Comparison of ENCODE assay signal across 8 cellular contexts in the genomic region with DNA sequence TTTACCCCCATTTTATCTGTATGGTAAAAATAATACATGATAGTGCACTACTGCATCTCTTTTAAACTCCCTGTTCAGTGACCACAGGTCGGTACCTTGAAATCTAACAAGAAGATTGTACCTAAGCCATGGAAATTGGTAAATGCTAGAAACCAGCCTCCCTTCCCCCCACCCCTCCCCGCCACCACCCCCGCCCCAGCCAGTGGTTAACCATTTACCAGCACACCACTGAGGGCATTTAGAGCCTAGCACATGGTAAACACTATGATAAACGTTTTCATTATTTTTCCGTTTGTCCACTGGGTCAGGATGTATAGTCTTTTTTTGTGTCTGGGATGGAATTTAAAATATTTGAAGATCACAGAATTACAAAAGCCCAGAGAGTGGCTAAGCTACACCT. TPM values are rescaled to one million over a fixed set of nuclear protein-coding genes. Genes with fewer than 3 reads are reported as not detected.
A peak's percentile ranks its signal among the peaks of the same experiment; 100 is the strongest.
DNase-seq lines count a peak whose midpoint lies in the region; ATAC-seq and TF ChIP-seq lines count a peak whose summit lies in the region.

No MANE protein-coding gene starts in this region.

- TF ChIP-seq CTCF in GM12875 (IDR thresholded peaks at IDR 0.05; ENCODE audit: borderline replicate concordance, insufficient read depth, low read depth, low read length) (no peak), esophagus muscularis mucosa (IDR thresholded peaks at IDR 0.05) (no peak), retinal pigment epithelial cell (conservative IDR thresholded peaks at IDR 0.05; ENCODE audit: low read depth, low read length) (no peak)

- WGBS in esophagus muscularis mucosa = 28% methylated on average over 5 of the region's 5 CpGs

- TF ChIP-seq POLR2A in esophagus muscularis mucosa (IDR thresholded peaks at IDR 0.05; ENCODE audit: low read depth) = no peak

- H3K9me3 ChIP-seq in esophagus muscularis mucosa = no peaks in the 10 kb centered on the region

- H3K27me3 ChIP-seq in esophagus muscularis mucosa = no peaks in the 10 kb centered on the region

- H3K27ac ChIP-seq in esophagus muscularis mucosa (replicated peaks in 1 of 4) = peak overlapping the region; percentile 80 to 86 (median 86)

- intact Hi-C loops in esophagus muscularis mucosa (cut with DNase I) = no loop called here

- no peak for TF ChIP-seq EP300 in esophagus muscularis mucosa (IDR thresholded peaks at IDR 0.05)

- peaks cover 0 to 8% (median 5%) of the 10 kb centered on the region in 4 donors for H3K36me3 ChIP-seq in esophagus muscularis mucosa

- H3K4me1 ChIP-seq in esophagus muscularis mucosa = peaks cover 5 to 19% (median 13%) of the 10 kb centered on the region in 4 donors

- ATAC-seq in GM18868 (IDR thresholded peaks at IDR 0.05; ENCODE audit: unreplicated experiment) = no peak
- ATAC-seq in HG02798 (IDR thresholded peaks at IDR 0.05; ENCODE audit: poor library complexity, unreplicated experiment) = no peak

- peak; percentile 27 for DNase-seq in RKO (ENCODE audit: low spot score)
- DNase-seq in esophagus muscularis mucosa (ENCODE audit: extremely low spot score) = no peak
- DNase-seq in retinal pigment epithelial cell (ENCODE audit: low read depth) = no peak
- no peak for DNase-seq in GF-D8 (lab: John Stamatoyannopoulos, UW)
- DNase-seq in NCI-H2029 (lab: John Stamatoyannopoulos, UW) = no peak

- H3K4me3 ChIP-seq in GM12875 (ENCODE audit: low read depth, low read length) (peak overlapping the region; percentile 74), esophagus muscularis mucosa (peak overlapping the region; percentile 66 to 82 (median 69)), retinal pigment epithelial cell (ENCODE audit: low read length) (peak overlapping the region; percentile 86)

RNA-seq across cellular contexts. Expression of gene FTSJ1, which starts 0.7 kb away (rescaled TPM):
- 10 to 100 TPM; 38.5 to 47.3 (median 43.9) TPM for total RNA-seq in esophagus muscularis mucosa

RNA-seq across cellular contexts. Expression of gene SLC38A5, which starts 5.2 kb away (rescaled TPM):
- total RNA-seq in esophagus muscularis mucosa = 1 to 10 TPM; 2.5 to 7.9 (median 7.4) TPM

RNA-seq across cellular contexts. Expression of gene PORCN, which starts 33.5 kb away (rescaled TPM):
- 10 to 100 TPM; 15.0 to 21.5 (median 18.9) TPM for total RNA-seq in esophagus muscularis mucosa

RNA-seq across cellular contexts. Expression of gene EBP, which starts 46.3 kb away (rescaled TPM):
- 10 to 100 TPM; 15.7 to 20.7 (median 17.4) TPM for total RNA-seq in esophagus muscularis mucosa
